Comparison of ENCODE assay signal across 15 cellular contexts in the genomic region with DNA sequence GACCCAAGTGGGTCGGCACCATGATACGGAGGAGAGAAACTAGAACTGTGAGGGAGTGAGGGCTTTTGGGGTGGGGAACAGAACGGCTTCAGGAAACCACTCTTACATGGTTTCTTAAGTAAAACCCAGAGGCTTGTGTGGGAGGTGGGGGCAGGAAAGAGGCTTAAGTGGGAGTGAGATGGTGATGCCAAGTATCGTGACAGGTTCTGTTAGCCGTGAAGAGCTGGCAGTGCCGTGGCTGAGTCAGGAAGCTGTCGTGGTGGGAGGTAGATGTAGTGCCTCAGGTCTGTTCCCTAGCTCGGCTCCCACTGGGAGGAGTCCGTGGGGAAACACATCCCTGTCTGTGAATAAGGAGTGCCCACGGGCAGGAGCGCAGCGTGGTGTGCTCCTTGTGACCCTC.
A peak's percentile ranks its signal among the peaks of the same experiment; 100 is the strongest.
DNase-seq lines count a peak whose midpoint lies in the region; ATAC-seq and TF ChIP-seq lines count a peak whose summit lies in the region.
"Had no signal": no experiment of that assay in that cellular context is flagged by ENCODE, and none has a peak within 500 bp of the region (broad histone marks: within the 10 kb centered on the region; RNA-seq: fewer than 3 reads in every experiment).

No MANE protein-coding gene starts in this region.

- TF ChIP-seq CTCF in IMR-90 (conservative IDR thresholded peaks at IDR 0.05; ENCODE audit: low read depth, low read length) (no peak), GM20000 (IDR thresholded peaks at IDR 0.05; ENCODE audit: extremely low read depth, missing control alignments) (no peak), suprapubic skin (IDR thresholded peaks at IDR 0.05) (no peak), ovary (IDR thresholded peaks at IDR 0.05) (no peak)

- H4K8ac ChIP-seq in IMR-90 (ENCODE audit: low read depth in 2 of 2, low read length in 2 of 2) (no peak overlapping the region), neuronal stem cell (ENCODE audit: low read depth, low read length) (no peak overlapping the region)

- peaks cover 38% of the 10 kb centered on the region for H3K36me3 ChIP-seq in IMR-90 (ENCODE audit: control insufficient read depth, insufficient read depth, low read length)
- no peaks in the 10 kb centered on the region for H3K36me3 ChIP-seq in neuronal stem cell (replicated peaks in 1 of 2; ENCODE audit: control insufficient read depth in 2 of 2, insufficient read depth in 2 of 2, low read length in 2 of 2)
- peaks cover 5% of the 10 kb centered on the region for H3K36me3 ChIP-seq in suprapubic skin
- no peaks in the 10 kb centered on the region for H3K36me3 ChIP-seq in ovary
- H3K36me3 ChIP-seq: BE2C had no signal

- H2BK5ac ChIP-seq in IMR-90 (ENCODE audit: low read depth, low read length, poor library complexity, severe bottlenecking) (no peak overlapping the region), neuronal stem cell (ENCODE audit: low read length) (no peak overlapping the region)

- H3K27me3 ChIP-seq in IMR-90 (ENCODE audit: control insufficient read depth, insufficient read depth, low read length) (no peaks in the 10 kb centered on the region), neuronal stem cell (ENCODE audit: control insufficient read depth in 3 of 3, insufficient read depth in 3 of 3, low read depth in 1 of 3, low read length in 3 of 3) (no peaks in the 10 kb centered on the region), suprapubic skin (no peaks in the 10 kb centered on the region), ovary (no peaks in the 10 kb centered on the region)

- H3K9me3 ChIP-seq in IMR-90 (ENCODE audit: control insufficient read depth, insufficient read depth, low read length) (no peaks in the 10 kb centered on the region), neuronal stem cell (replicated peaks in 1 of 2; ENCODE audit: control insufficient read depth in 2 of 2, insufficient read depth in 1 of 2, low read depth in 1 of 2, low read length in 2 of 2) (peaks cover 0 to 2% of the 10 kb centered on the region in 2 donors), suprapubic skin (no peaks in the 10 kb centered on the region), ovary (no peaks in the 10 kb centered on the region)
- H3K9me3 ChIP-seq: BE2C had no signal

- H4K5ac ChIP-seq in IMR-90 (ENCODE audit: low read depth, low read length) = no peak overlapping the region

- POLR2A ChIA-PET in IMR-90 (lab: Charles Lee; ENCODE audit: unreplicated experiment) = no interaction called here

- in situ Hi-C loops in IMR-90 (cut with MboI; ENCODE audit: low sequenced_read_pairs) = no loop called here

- H3K9ac ChIP-seq in IMR-90 (ENCODE audit: low read depth, low read length) (no peak overlapping the region), neuronal stem cell (ENCODE audit: low read depth, low read length, poor library complexity) (no peak overlapping the region)

- no peak overlapping the region for H2BK20ac ChIP-seq in IMR-90 (ENCODE audit: low read depth, low read length)

- H3K4ac ChIP-seq in IMR-90 (ENCODE audit: low read depth, low read length) (no peak overlapping the region; the same call in 1 of the 2 replicates), neuronal stem cell (ENCODE audit: low read length) (no peak overlapping the region)

- TF ChIP-seq RAD21 in IMR-90 (IDR thresholded peaks at IDR 0.05; ENCODE audit: low read length) = no peak

- no peak overlapping the region for H3K14ac ChIP-seq in IMR-90 (replicated peaks; ENCODE audit: low read depth, low read length)
- H3K14ac ChIP-seq in neuronal stem cell (ENCODE audit: low read length) = no peak overlapping the region

- BruUV-seq in IMR-90 (replicated peaks; lab: Mats Ljungman, UMichigan) = no TSS peak

- no peak overlapping the region for H3K56ac ChIP-seq in IMR-90 (ENCODE audit: extremely low read depth, insufficient read depth, low read length)

- H2BK120ac ChIP-seq in IMR-90 (ENCODE audit: low read depth, low read length) (no peak overlapping the region), neuronal stem cell (ENCODE audit: low read depth, low read length) (no peak overlapping the region)

- H2AK5ac ChIP-seq in IMR-90 (ENCODE audit: low read depth, low read length) (peak overlapping the region; percentile 80), neuronal stem cell (ENCODE audit: low read depth, low read length) (no peak overlapping the region)

- H3K27ac ChIP-seq in IMR-90 (ENCODE audit: insufficient read depth, low read length) (no peak overlapping the region), neuronal stem cell (replicated peaks; ENCODE audit: low read length) (no peak overlapping the region), temporal lobe (ENCODE audit: low read depth, low read length) (peak overlapping the region; percentile 27), suprapubic skin (no peak overlapping the region), ovary (no peak overlapping the region)
- H3K27ac ChIP-seq: RWPE1 had no signal

- H3K4me3 ChIP-seq in IMR-90 (ENCODE audit: insufficient read depth, low read depth, low read length) (no peak overlapping the region), neuronal stem cell (ENCODE audit: low read length in 2 of 2) (no peak overlapping the region), suprapubic skin (no peak overlapping the region), ovary (no peak overlapping the region)

- TF ChIP-seq POLR2A in IMR-90 (IDR thresholded peaks at IDR 0.05; ENCODE audit: low read depth, low read length) = no peak
- no peak for TF ChIP-seq POLR2A in suprapubic skin (IDR thresholded peaks at IDR 0.05)
- no peak for TF ChIP-seq POLR2A in ovary (IDR thresholded peaks at IDR 0.05)

- 93% methylated on average over 6 of the region's 12 CpGs; no CpG with 5 or more reads in 1 of the 2 experiments for WGBS in IMR-90 (ENCODE audit: extremely low coverage in 2 of 2, insufficient read length in 1 of 2), 2 experiments
- WGBS in neuronal stem cell (ENCODE audit: extremely low coverage in 2 of 2, insufficient read length in 2 of 2, insufficient replicate concordance in 1 of 2), 2 donors = no CpG with 5 or more reads among the region's 12 CpGs
- WGBS in suprapubic skin = 68% methylated on average over 12 of the region's 12 CpGs
- WGBS in ovary, 3 donors = 71 to 76% (median 75%) methylated on average over 12 of the region's 12 CpGs

- H3K18ac ChIP-seq in IMR-90 (ENCODE audit: low read depth, low read length) = no peak overlapping the region
- peak overlapping the region; percentile 55 for H3K18ac ChIP-seq in neuronal stem cell (ENCODE audit: low read length)

- dilution Hi-C loops in IMR-90 (cut with HindIII; ENCODE audit: low sequenced_read_pairs, unreplicated experiment) = no loop called here

- peaks cover 10% of the 10 kb centered on the region for H3K9me1 ChIP-seq in IMR-90 (ENCODE audit: insufficient read depth, low read length)

- intact Hi-C loops in IMR-90 (cut with micrococcal nuclease) = no loop called here
- intact Hi-C loops in ovary (cut with DNase I) = no loop called here

- H3K4me2 ChIP-seq in IMR-90 (ENCODE audit: low read depth, low read length) (no peak overlapping the region), neuronal stem cell (ENCODE audit: insufficient read depth, low read length, poor library complexity, severe bottlenecking) (no peak overlapping the region)

- H3K79me1 ChIP-seq in IMR-90 (ENCODE audit: low read depth in 1 of 2, low read length in 2 of 2) (no peaks in the 10 kb centered on the region), neuronal stem cell (ENCODE audit: low read depth, low read length) (no peaks in the 10 kb centered on the region)

- no peak overlapping the region for H2AK9ac ChIP-seq in IMR-90 (replicated peaks; ENCODE audit: low read depth, low read length, poor library complexity)

- H3K4me1 ChIP-seq in IMR-90 (ENCODE audit: control insufficient read depth, insufficient read depth, low read length) (peaks cover 17% of the 10 kb centered on the region), neuronal stem cell (ENCODE audit: control insufficient read depth in 2 of 2, insufficient read depth in 1 of 2, low read depth in 1 of 2, low read length in 2 of 2) (peaks cover 0 to 1% of the 10 kb centered on the region in 2 donors), suprapubic skin (peaks cover 10% of the 10 kb centered on the region), ovary (ENCODE audit: insufficient read depth) (peaks cover 4% of the 10 kb centered on the region)
- H3K4me1 ChIP-seq: BE2C had no signal

- H2BK15ac ChIP-seq in IMR-90 (ENCODE audit: low read depth, low read length) = no peak overlapping the region
- H2BK15ac ChIP-seq in neuronal stem cell (ENCODE audit: low read length) = peak overlapping the region; percentile 14

- ATAC-seq in IMR-90 (ENCODE audit: low read depth) = no peak

- H2BK12ac ChIP-seq in neuronal stem cell (ENCODE audit: low read length) = no peak overlapping the region

- H3K23ac ChIP-seq in IMR-90 (ENCODE audit: low read depth, low read length) = no peak overlapping the region
- no peak overlapping the region for H3K23ac ChIP-seq in neuronal stem cell (ENCODE audit: low read depth, low read length, poor library complexity)

- DNase-seq in IMR-90 (no peak), UCSD-AML1 (lab: John Stamatoyannopoulos, UW; ENCODE audit: unreplicated experiment) (peak; percentile 71), neuronal stem cell (ENCODE audit: low spot score) (no peak), GM20000 (ENCODE audit: low spot score) (no peak), suprapubic skin (ENCODE audit: low spot score in 2 of 2) (no peak), ovary (no peak)
- DNase-seq: BE2C, H7, NCI-H1092, NCI-H1694, NCI-H2107, NCI-H345, NCI-H526 treated with DMSO at 0.1 percent for 48 hours had no signal

- no peak overlapping the region for H2AFZ ChIP-seq in IMR-90 (replicated peaks; ENCODE audit: low read length, poor library complexity)
- no peak overlapping the region for H2AFZ ChIP-seq in neuronal stem cell (ENCODE audit: low read length)

- peaks cover 2% of the 10 kb centered on the region; the same call in 1 of the 2 replicates for H4K20me1 ChIP-seq in IMR-90 (ENCODE audit: insufficient read depth, low read length)

- CTCF ChIA-PET in IMR-90 (lab: Yijun Ruan, JAX) = no interaction called here

- no peak for TF ChIP-seq EP300 in suprapubic skin (IDR thresholded peaks at IDR 0.05)
- no peak for TF ChIP-seq EP300 in ovary (IDR thresholded peaks at IDR 0.05)

- H4K91ac ChIP-seq in IMR-90 (ENCODE audit: insufficient read depth, low read depth, low read length) = no peak overlapping the region
- no peak overlapping the region for H4K91ac ChIP-seq in neuronal stem cell (ENCODE audit: low read depth, low read length, poor library complexity)

TF ChIP-seq in IMR-90, 13 proteins besides CTCF, POLR2A, EP300 and RAD21:
- no peak for TF ChIP-seq BHLHE40 (IDR thresholded peaks at IDR 0.05; ENCODE audit: low read depth, low read length)
TF ChIP-seq in IMR-90: peak in this region for 0.
